9 cellular contexts compared by ENCODE assay signal in the genomic region with DNA sequence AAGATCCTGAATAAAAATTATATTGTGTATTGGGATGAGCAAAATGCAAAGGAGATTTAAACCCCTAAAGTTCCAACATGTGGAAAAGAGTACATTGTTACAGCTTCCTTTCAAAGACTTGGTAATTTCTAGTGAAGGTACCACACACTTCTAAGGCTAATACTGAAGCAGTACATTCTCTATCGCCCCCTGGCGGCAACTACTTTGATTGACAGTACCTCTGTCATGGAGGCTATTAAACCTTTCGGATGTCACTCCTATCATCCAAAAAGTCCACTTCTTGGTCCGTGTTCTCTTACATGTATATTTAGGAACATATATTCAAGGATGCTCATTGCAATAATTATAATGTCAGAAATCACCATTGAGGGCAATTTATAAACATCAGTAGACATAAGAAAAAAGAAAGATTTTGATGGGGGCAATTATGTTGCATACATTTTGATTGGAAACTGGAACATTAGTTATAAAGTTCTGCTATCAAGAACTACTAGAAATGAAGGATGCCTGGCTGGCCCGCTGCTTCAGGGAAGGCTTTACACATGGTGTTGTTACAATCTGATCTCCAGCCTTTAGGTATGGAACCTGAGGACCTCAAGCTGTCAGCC.
DNase-seq lines count a peak whose midpoint lies in the region; ATAC-seq and TF ChIP-seq lines count a peak whose summit lies in the region.
"Had no signal": no experiment of that assay in that cellular context is flagged by ENCODE, and none has a peak within 500 bp of the region (broad histone marks: within the 10 kb centered on the region; RNA-seq: fewer than 3 reads in every experiment).

No MANE protein-coding gene starts in this region.

- H3K79me2 ChIP-seq in HCT116 (ENCODE audit: insufficient read depth, low read length) (no peaks in the 10 kb centered on the region), MM.1S (ENCODE audit: low read length) (no peaks in the 10 kb centered on the region)

- intact Hi-C loops in HCT116 (cut with micrococcal nuclease) (loop anchor here (1.0 to 5.0 kb wide), 3 partner anchors 73 to 541 kb away; no protein-coding TSS in a partner anchor), heart left ventricle (cut with DNase I) (loop anchor here in 6 of 10 donors (5.0 to 10.0 kb wide), 4 partner anchors 496 to 713 kb away; no protein-coding TSS in a partner anchor)

- H3K27ac Mint-ChIP-seq in activated naive CD4-positive, alpha-beta T cell treated with anti-CD3 and anti-CD28 coated beads, Interleukin-2, amount 50 U/mL, for 72 hours, result no peak overlapping the region

- no peak overlapping the region for H3K4me3 ChIP-seq in HCT116 (replicated peaks in 1 of 2; ENCODE audit: low read depth in 1 of 2, low read length in 2 of 2)
- H3K4me3 ChIP-seq in MM.1S (ENCODE audit: low read length), result no peak overlapping the region
- no peak overlapping the region for H3K4me3 ChIP-seq in heart left ventricle
- H3K4me3 ChIP-seq: skin epidermis had no signal

- H3K36me3 Mint-ChIP-seq in activated naive CD4-positive, alpha-beta T cell treated with anti-CD3 and anti-CD28 coated beads, Interleukin-2, amount 50 U/mL, for 72 hours, result no peaks in the 10 kb centered on the region

- no peak for TF ChIP-seq POLR2A in HCT116 (IDR thresholded peaks at IDR 0.05; ENCODE audit: borderline replicate concordance, extremely low read depth, insufficient read depth, insufficient read length)
- no peak for TF ChIP-seq POLR2A in heart left ventricle (IDR thresholded peaks at IDR 0.05)

- DNase-seq in HCT116 (ENCODE audit: low read depth, low spot score), result peak; percentile 57
- peak; percentile 75 for DNase-seq in MM.1S
- peak; percentile 56 to 70 for DNase-seq in activated naive CD4-positive, alpha-beta T cell treated with anti-CD3 and anti-CD28 coated beads, Interleukin-2, amount 50 U/mL, for 72 hours (ENCODE audit: low spot score in 2 of 2)
- DNase-seq in heart left ventricle, result peak; percentile 43 to 69 (median 64)
- peak; percentile 66 for DNase-seq in renal cortical epithelial cell (ENCODE audit: low read depth)
- no peak for DNase-seq in 8988T

- H4K20me1 ChIP-seq in HCT116 (ENCODE audit: insufficient read depth), result no peaks in the 10 kb centered on the region
- H4K20me1 ChIP-seq in MM.1S (ENCODE audit: insufficient read depth, low read length), result no peaks in the 10 kb centered on the region

- CTCF ChIA-PET in HCT116 (lab: Charles Lee), result interaction anchor here (0.6 to 1.5 kb wide), 13 partner anchors 8 to 742 kb away, joined by 3 to 11 read pairs (median 4); no protein-coding TSS in a partner anchor

- H3K36me3 ChIP-seq in HCT116 (ENCODE audit: control insufficient read depth in 1 of 2, insufficient read depth in 2 of 2, low read length in 2 of 2) (no peaks in the 10 kb centered on the region), MM.1S (replicated peaks; ENCODE audit: insufficient read depth, low read length) (no peaks in the 10 kb centered on the region), heart left ventricle (no peaks in the 10 kb centered on the region)

- WGBS in heart left ventricle, 4 donors, result 12 to 19% (median 13%) methylated on average over 5 of the region's 5 CpGs

- H3K27ac ChIP-seq in HCT116 (ENCODE audit: low read depth, low read length) (no peak overlapping the region), MM.1S (ENCODE audit: low read length) (no peak overlapping the region), heart left ventricle (no peak overlapping the region)
- H3K27ac ChIP-seq: skin epidermis had no signal

- TF ChIP-seq RAD21 in HCT116 (IDR thresholded peaks at IDR 0.05; ENCODE audit: low read depth), result peak; percentile 61

- H3K9me3 ChIP-seq in HCT116 (ENCODE audit: control insufficient read depth in 1 of 2, insufficient read depth in 1 of 2, low read depth in 1 of 2, low read length in 2 of 2) (no peaks in the 10 kb centered on the region), MM.1S (replicated peaks; ENCODE audit: insufficient read depth, low read length) (no peaks in the 10 kb centered on the region), heart left ventricle (no peaks in the 10 kb centered on the region)

- TF ChIP-seq CTCF in GM12872 (IDR thresholded peaks at IDR 0.05; ENCODE audit: insufficient read depth, low read depth, low read length) (peak; percentile 83), HCT116 (IDR thresholded peaks at IDR 0.05 in 2 of 3, conservative IDR thresholded peaks at IDR 0.05 in 1 of 3; ENCODE audit: borderline replicate concordance in 1 of 3, insufficient read depth in 1 of 3, low read depth in 2 of 3, low read length in 2 of 3) (peak; percentile 66 to 85 (median 80)), MM.1S (IDR thresholded peaks at IDR 0.05; ENCODE audit: low read length) (peak; percentile 85), heart left ventricle (IDR thresholded peaks at IDR 0.05) (peak; percentile 69 to 90 (median 81))

- peak overlapping the region; percentile 81 for H2AFZ ChIP-seq in HCT116 (ENCODE audit: low read depth, low read length, poor library complexity, severe bottlenecking)
- H2AFZ ChIP-seq in MM.1S (ENCODE audit: low read length), result no peak overlapping the region

- RAD21 ChIA-PET in HCT116 (lab: Charles Lee; ENCODE audit: low non-redundant PET in 1 of 2, low total read pairs in 2 of 2, uncharacterized antibody in 2 of 2, unreplicated experiment in 2 of 2), result interaction anchor here in 1 of 2 experiments (0.6 to 0.7 kb wide), 2 partner anchors 75 to 1153 kb away, joined by 3 to 4 read pairs; no protein-coding TSS in a partner anchor

- no peaks in the 10 kb centered on the region for H3K4me1 ChIP-seq in HCT116 (ENCODE audit: control insufficient read depth in 1 of 2, insufficient read depth in 2 of 2, low read length in 2 of 2)
- H3K4me1 ChIP-seq in MM.1S (ENCODE audit: low read length), result no peaks in the 10 kb centered on the region
- no peaks in the 10 kb centered on the region for H3K4me1 ChIP-seq in heart left ventricle

- ATAC-seq in HCT116, result peak; percentile 94
- peak; percentile 95 for ATAC-seq in SK-N-SH treated with all-trans-retinoic acid at 6 μM for 48 hours
- ATAC-seq in activated naive CD4-positive, alpha-beta T cell treated with anti-CD3 and anti-CD28 coated beads, Interleukin-2, amount 50 U/mL, for 72 hours, result peak in 1 of 2 donors; percentile 83
- ATAC-seq in heart left ventricle, result peak in 2 of 4 donors; percentile 60 to 65

- no peaks in the 10 kb centered on the region for H3F3A ChIP-seq in MM.1S (ENCODE audit: insufficient read depth, low read length)

- no peaks in the 10 kb centered on the region for H3K9me3 Mint-ChIP-seq in activated naive CD4-positive, alpha-beta T cell treated with anti-CD3 and anti-CD28 coated beads, Interleukin-2, amount 50 U/mL, for 72 hours

- no TSS peak for BruUV-seq in HCT116 (replicated peaks; lab: Mats Ljungman, UMichigan)

- POLR2A ChIA-PET in HCT116 (lab: Charles Lee), result no interaction called here

- H3K4me2 ChIP-seq in HCT116 (ENCODE audit: low read length), result no peak overlapping the region
- H3K4me2 ChIP-seq in MM.1S (ENCODE audit: low read depth, low read length), result no peak overlapping the region

- H3K27me3 ChIP-seq in HCT116 (ENCODE audit: insufficient read depth, low read length) (no peaks in the 10 kb centered on the region), MM.1S (replicated peaks; ENCODE audit: insufficient read depth, low read length) (no peaks in the 10 kb centered on the region), heart left ventricle (peaks cover 0 to 4% (median 0%) of the 10 kb centered on the region in 9 donors)

- H3K9me2 ChIP-seq in HCT116 (ENCODE audit: insufficient read depth) (no peaks in the 10 kb centered on the region), MM.1S (replicated peaks; ENCODE audit: insufficient read depth, low read length) (no peaks in the 10 kb centered on the region)

- H3K9ac ChIP-seq in HCT116 (ENCODE audit: low read length) (no peak overlapping the region), MM.1S (ENCODE audit: low read length) (no peak overlapping the region)

TF ChIP-seq in HCT116, 20 proteins besides CTCF, POLR2A, EP300 and RAD21 (continues in another document):
- TF ChIP-seq SIN3A (IDR thresholded peaks at IDR 0.05; ENCODE audit: low read depth), result no peak
- TF ChIP-seq SP1 (IDR thresholded peaks at IDR 0.05; ENCODE audit: low read depth), result no peak
- no peak for TF ChIP-seq JUND (IDR thresholded peaks at IDR 0.05)
- TF ChIP-seq CEBPB (IDR thresholded peaks at IDR 0.05; ENCODE audit: low read depth), result no peak
- TF ChIP-seq ELF1 (IDR thresholded peaks at IDR 0.05; ENCODE audit: borderline replicate concordance, low read depth), result no peak

TF ChIP-seq in SK-N-SH treated with all-trans-retinoic acid at 6 μM for 48 hours, 23 proteins besides CTCF, POLR2A, EP300 and RAD21:
- no peak for TF ChIP-seq ZNF8 (CRISPR knock-in tag; IDR thresholded peaks at IDR 0.05)
- TF ChIP-seq, protein P1, sequence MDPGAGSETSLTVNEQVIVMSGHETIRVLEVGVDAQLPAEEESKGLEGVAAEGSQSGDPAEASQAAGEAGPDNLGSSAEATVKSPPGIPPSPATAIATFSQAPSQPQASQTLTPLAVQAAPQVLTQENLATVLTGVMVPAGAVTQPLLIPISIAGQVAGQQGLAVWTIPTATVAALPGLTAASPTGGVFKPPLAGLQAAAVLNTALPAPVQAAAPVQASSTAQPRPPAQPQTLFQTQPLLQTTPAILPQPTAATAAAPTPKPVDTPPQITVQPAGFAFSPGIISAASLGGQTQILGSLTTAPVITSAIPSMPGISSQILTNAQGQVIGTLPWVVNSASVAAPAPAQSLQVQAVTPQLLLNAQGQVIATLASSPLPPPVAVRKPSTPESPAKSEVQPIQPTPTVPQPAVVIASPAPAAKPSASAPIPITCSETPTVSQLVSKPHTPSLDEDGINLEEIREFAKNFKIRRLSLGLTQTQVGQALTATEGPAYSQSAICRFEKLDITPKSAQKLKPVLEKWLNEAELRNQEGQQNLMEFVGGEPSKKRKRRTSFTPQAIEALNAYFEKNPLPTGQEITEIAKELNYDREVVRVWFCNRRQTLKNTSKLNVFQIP (CRISPR knock-in tag; IDR thresholded peaks at IDR 0.05; ENCODE audit: borderline replicate concordance, low read depth), result no peak
- TF ChIP-seq ZFP3 (CRISPR knock-in tag; IDR thresholded peaks at IDR 0.05), result 0 out of 2 replicates have a peak, but pooled peaks have one; percentile 10
- 0 out of 2 replicates have a peak, but pooled peaks have one; percentile 45 for TF ChIP-seq CSDC2 (CRISPR knock-in tag; IDR thresholded peaks at IDR 0.05)
- no peak for TF ChIP-seq ESRRG (CRISPR knock-in tag; IDR thresholded peaks at IDR 0.05)
- no peak for TF ChIP-seq OSR1 (CRISPR knock-in tag; IDR thresholded peaks at IDR 0.05)
- no peak for TF ChIP-seq RARB (CRISPR knock-in tag; IDR thresholded peaks at IDR 0.05)
- no peak for TF ChIP-seq BACH2 (CRISPR knock-in tag; IDR thresholded peaks at IDR 0.05; ENCODE audit: borderline replicate concordance)
- no peak for TF ChIP-seq ARNTL (CRISPR knock-in tag; IDR thresholded peaks at IDR 0.05; ENCODE audit: borderline replicate concordance, low read depth)
- TF ChIP-seq SNAI2 (CRISPR knock-in tag; IDR thresholded peaks at IDR 0.05), result no peak
